Comparison of ENCODE assay signal across 11 cellular contexts in the genomic region with DNA sequence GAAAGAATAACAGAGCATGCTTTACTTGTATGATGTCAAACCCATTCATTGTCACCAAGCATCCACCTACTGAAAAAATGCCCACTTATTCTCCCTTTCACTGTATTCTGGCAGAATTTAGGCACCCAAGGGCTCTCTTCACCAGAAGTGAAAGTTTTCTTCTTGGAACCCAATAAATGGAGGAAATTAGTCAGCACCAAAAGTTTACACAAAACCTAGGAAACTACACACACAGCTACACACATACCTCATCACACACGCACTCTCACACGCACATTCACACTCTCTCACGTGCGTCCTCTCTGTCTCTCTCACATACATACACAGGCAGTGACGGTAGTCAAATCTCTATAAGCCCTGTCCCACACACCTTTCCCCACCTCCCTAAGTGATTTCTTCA. TPM values are rescaled to one million over a fixed set of nuclear protein-coding genes. Genes with fewer than 3 reads are reported as not detected.
DNase-seq lines count a peak whose midpoint lies in the region; ATAC-seq and TF ChIP-seq lines count a peak whose summit lies in the region.
"Had no signal": no experiment of that assay in that cellular context is flagged by ENCODE, and none has a peak within 500 bp of the region (broad histone marks: within the 10 kb centered on the region; RNA-seq: fewer than 3 reads in every experiment).

No MANE protein-coding gene starts in this region.

- no peaks in the 10 kb centered on the region for H3K36me3 ChIP-seq in MM.1S (replicated peaks; ENCODE audit: insufficient read depth, low read length)

- peak; percentile 77 for DNase-seq in activated CD4-positive, alpha-beta T cell treated with anti-CD3 and anti-CD28 coated beads for 36 hours
- DNase-seq in activated CD4-positive, alpha-beta T cell treated with anti-CD3 and anti-CD28 coated beads, Interleukin-2, amount 50 U/mL, for 1 hour, result no peak
- peak; percentile 81 for DNase-seq in activated CD4-positive, alpha-beta memory T cell treated with anti-CD3 and anti-CD28 coated beads for 36 hours
- peak; percentile 15 to 46 (median 28) for DNase-seq in stimulated activated CD4-positive, alpha-beta T cell treated with anti-CD3 and anti-CD28 coated beads, TNF-alpha, amount 100 ng/mL, for 48 hours (ENCODE audit: low read depth in 3 of 3)
- DNase-seq in MM.1S (no peak), sciatic nerve (ENCODE audit: low spot score) (no peak), posterior vena cava (ENCODE audit: low spot score) (no peak)
- DNase-seq: 8988T, NCI-H2171 treated with DMSO at 0.1 percent for 48 hours had no signal

- CTCF ChIA-PET in activated CD4-positive, alpha-beta T cell treated with anti-CD3 and anti-CD28 coated beads for 36 hours (lab: Charles Lee), result interaction anchor here (0.9 to 5.9 kb wide), 12 partner anchors 10 to 300 kb away, joined by 4 to 47 read pairs (median 5); partner anchors contain the start of gene C1orf52
- CTCF ChIA-PET in activated CD4-positive, alpha-beta memory T cell treated with anti-CD3 and anti-CD28 coated beads for 36 hours (lab: Charles Lee), result interaction anchor here (1.2 to 5.1 kb wide), 10 partner anchors 8 to 300 kb away, joined by 3 to 50 read pairs (median 10); partner anchors contain the start of genes C1orf52 and MCOLN2

- intact Hi-C loops in activated CD4-positive, alpha-beta T cell treated with anti-CD3 and anti-CD28 coated beads for 36 hours (cut with DNase I, micrococcal nuclease), result loop anchor here (1.0 to 5.0 kb wide), 7 partner anchors 10 to 618 kb away; partner anchors contain the start of gene BCL10 (in 1 of the 2)
- intact Hi-C loops in activated CD4-positive, alpha-beta memory T cell treated with anti-CD3 and anti-CD28 coated beads for 36 hours (cut with micrococcal nuclease), result loop anchor here (1.0 to 10.0 kb wide), 7 partner anchors 10 to 748 kb away; partner anchors contain the start of genes BCL10 and ZNHIT6
- intact Hi-C loops in sciatic nerve (cut with DNase I) (no loop called here), posterior vena cava (cut with DNase I) (no loop called here)

- H3K4me2 ChIP-seq in MM.1S (ENCODE audit: low read depth, low read length), result no peak overlapping the region

- no peaks in the 10 kb centered on the region for H3K9me2 ChIP-seq in MM.1S (replicated peaks; ENCODE audit: insufficient read depth, low read length)

- no peaks in the 10 kb centered on the region for H3K27me3 ChIP-seq in MM.1S (replicated peaks; ENCODE audit: insufficient read depth, low read length)

- POLR2A ChIA-PET in activated CD4-positive, alpha-beta T cell treated with anti-CD3 and anti-CD28 coated beads for 36 hours (lab: Charles Lee), result interaction anchor here (0.5 to 2.9 kb wide), 4 partner anchors 10 to 313 kb away, joined by 3 to 34 read pairs (median 8); no protein-coding TSS in a partner anchor
- POLR2A ChIA-PET in activated CD4-positive, alpha-beta memory T cell treated with anti-CD3 and anti-CD28 coated beads for 36 hours (lab: Charles Lee), result interaction anchor here (0.6 to 3.7 kb wide), 7 partner anchors 11 to 1791 kb away, joined by 3 to 41 read pairs (median 8); partner anchors contain the start of genes BCL10 and MCOLN2

- no peaks in the 10 kb centered on the region for H4K20me1 ChIP-seq in MM.1S (ENCODE audit: insufficient read depth, low read length)

- no peaks in the 10 kb centered on the region for H3K4me1 ChIP-seq in MM.1S (ENCODE audit: low read length)

- no peak overlapping the region for H3K9ac ChIP-seq in MM.1S (ENCODE audit: low read length)

- H3K27ac ChIP-seq in MM.1S (ENCODE audit: low read length), result no peak overlapping the region

- no peak overlapping the region for H2AFZ ChIP-seq in MM.1S (ENCODE audit: low read length)

- H3K27me3 Mint-ChIP-seq in activated CD4-positive, alpha-beta T cell treated with anti-CD3 and anti-CD28 coated beads for 36 hours, result peaks cover 2% of the 10 kb centered on the region
- no peaks in the 10 kb centered on the region for H3K27me3 Mint-ChIP-seq in activated CD4-positive, alpha-beta memory T cell treated with anti-CD3 and anti-CD28 coated beads for 36 hours

- H3K27ac Mint-ChIP-seq in activated CD4-positive, alpha-beta T cell treated with anti-CD3 and anti-CD28 coated beads for 36 hours, result peak overlapping the region; percentile 87
- peak overlapping the region; percentile 72 for H3K27ac Mint-ChIP-seq in activated CD4-positive, alpha-beta memory T cell treated with anti-CD3 and anti-CD28 coated beads for 36 hours

- no peak overlapping the region for H3K4me3 ChIP-seq in MM.1S (ENCODE audit: low read length)

- peaks cover 51% of the 10 kb centered on the region for H3K36me3 Mint-ChIP-seq in activated CD4-positive, alpha-beta T cell treated with anti-CD3 and anti-CD28 coated beads for 36 hours (ENCODE audit: low read depth)
- H3K36me3 Mint-ChIP-seq in activated CD4-positive, alpha-beta memory T cell treated with anti-CD3 and anti-CD28 coated beads for 36 hours, result peaks cover 61% of the 10 kb centered on the region

- peaks cover 6% of the 10 kb centered on the region for H3K9me3 Mint-ChIP-seq in activated CD4-positive, alpha-beta T cell treated with anti-CD3 and anti-CD28 coated beads for 36 hours (ENCODE audit: low read depth)
- H3K9me3 Mint-ChIP-seq in activated CD4-positive, alpha-beta memory T cell treated with anti-CD3 and anti-CD28 coated beads for 36 hours, result no peaks in the 10 kb centered on the region

- H3K9me3 ChIP-seq in MM.1S (replicated peaks; ENCODE audit: insufficient read depth, low read length), result no peaks in the 10 kb centered on the region

- ATAC-seq in activated CD4-positive, alpha-beta T cell treated with anti-CD3 and anti-CD28 coated beads for 36 hours, result peak; percentile 97
- peak; percentile 79 for ATAC-seq in HG02798 (IDR thresholded peaks at IDR 0.05; ENCODE audit: poor library complexity, unreplicated experiment)
- ATAC-seq in sciatic nerve, result no peak

- no peak for TF ChIP-seq CTCF in MM.1S (IDR thresholded peaks at IDR 0.05; ENCODE audit: low read length)

- no peaks in the 10 kb centered on the region for H3F3A ChIP-seq in MM.1S (ENCODE audit: insufficient read depth, low read length)

- peaks cover 33% of the 10 kb centered on the region for H3K4me1 Mint-ChIP-seq in activated CD4-positive, alpha-beta T cell treated with anti-CD3 and anti-CD28 coated beads for 36 hours
- peaks cover 32% of the 10 kb centered on the region for H3K4me1 Mint-ChIP-seq in activated CD4-positive, alpha-beta memory T cell treated with anti-CD3 and anti-CD28 coated beads for 36 hours (ENCODE audit: low read depth)

- peak overlapping the region; percentile 7 for H3K4me3 Mint-ChIP-seq in activated CD4-positive, alpha-beta T cell treated with anti-CD3 and anti-CD28 coated beads for 36 hours
- H3K4me3 Mint-ChIP-seq in activated CD4-positive, alpha-beta memory T cell treated with anti-CD3 and anti-CD28 coated beads for 36 hours, result no peak overlapping the region

- H3K79me2 ChIP-seq in MM.1S (ENCODE audit: low read length), result no peaks in the 10 kb centered on the region

RNA-seq across cellular contexts. Expression of gene MCOLN2, which starts 37.6 kb away (rescaled TPM):
- 10 to 100 TPM; 32.9 to 43.5 TPM for total RNA-seq in activated CD4-positive, alpha-beta T cell treated with anti-CD3 and anti-CD28 coated beads for 36 hours
- total RNA-seq in activated CD4-positive, alpha-beta memory T cell treated with anti-CD3 and anti-CD28 coated beads for 36 hours, result 10 to 100 TPM; 42.1 to 43.2 TPM
- total RNA-seq in sciatic nerve, result 6.5 TPM
- under 1 TPM; 0.32 to 0.71 TPM for total RNA-seq in posterior vena cava
- total RNA-seq: lung microvascular endothelial cell had no signal

Comparison
In these comparisons a context has a peak if more than half of its experiments do, and no peak if none do; other contexts are left out.
1. DNase-seq: peak in activated CD4-positive, alpha-beta T cell treated with anti-CD3 and anti-CD28 coated beads for 36 hours (single experiment), activated CD4-positive, alpha-beta memory T cell treated with anti-CD3 and anti-CD28 coated beads for 36 hours (single experiment) and stimulated activated CD4-positive, alpha-beta T cell treated with anti-CD3 and anti-CD28 coated beads, TNF-alpha, amount 100 ng/mL, for 48 hours (3 of 3); none in activated CD4-positive, alpha-beta T cell treated with anti-CD3 and anti-CD28 coated beads, Interleukin-2, amount 50 U/mL, for 1 hour (single experiment), MM.1S (single experiment), sciatic nerve (single experiment) and posterior vena cava (single experiment).
2. intact Hi-C loops: an anchor here in activated CD4-positive, alpha-beta T cell treated with anti-CD3 and anti-CD28 coated beads for 36 hours (1.0 to 5.0 kb wide) and activated CD4-positive, alpha-beta memory T cell treated with anti-CD3 and anti-CD28 coated beads for 36 hours (1.0 to 10.0 kb wide); none called in sciatic nerve and posterior vena cava.